ENCODE assay signal across 9 cellular contexts in genomic region chr17:78137392-78138203, GRCh38. TPM values are rescaled to one million over a fixed set of nuclear protein-coding genes. Genes with fewer than 3 reads are reported as not detected.
DNase-seq lines count a peak whose midpoint lies in the region; ATAC-seq and TF ChIP-seq lines count a peak whose summit lies in the region.
"Had no signal": no experiment of that assay in that cellular context is flagged by ENCODE, and none has a peak within 500 bp of the region (broad histone marks: within the 10 kb centered on the region; RNA-seq: fewer than 3 reads in every experiment).

No MANE protein-coding gene starts in this region.

- peak overlapping the region; percentile 60 for H3K23ac ChIP-seq in neuronal stem cell (ENCODE audit: low read depth, low read length, poor library complexity)

- H3K79me2 ChIP-seq in OCI-LY7 (ENCODE audit: insufficient read depth, low read depth, low read length), result no peaks in the 10 kb centered on the region

- WGBS in neuronal stem cell (ENCODE audit: extremely low coverage in 2 of 2, insufficient read length in 2 of 2, insufficient replicate concordance in 1 of 2), 2 donors, result no CpG with 5 or more reads among the region's 26 CpGs
- WGBS in body of pancreas, 2 donors, result 45 to 80% methylated on average over 6 to 19 of the region's 26 CpGs

- POLR2A ChIA-PET in OCI-LY7 (lab: Charles Lee), result interaction anchor here (0.7 kb wide), 1 partner anchor 55 kb away, joined by 3 read pairs; no protein-coding TSS in a partner anchor

- no peak overlapping the region for H3K4me3 ChIP-seq in OCI-LY7 (ENCODE audit: low read depth, low read length, poor library complexity, severe bottlenecking)
- H3K4me3 ChIP-seq in neuronal stem cell (ENCODE audit: low read length in 2 of 2), result no peak overlapping the region
- no peak overlapping the region for H3K4me3 ChIP-seq in body of pancreas

- no peak overlapping the region for H2BK5ac ChIP-seq in neuronal stem cell (ENCODE audit: low read length)

- no peak for ATAC-seq in body of pancreas

- H4K91ac ChIP-seq in neuronal stem cell (ENCODE audit: low read depth, low read length, poor library complexity), result peak overlapping the region; percentile 53

- TF ChIP-seq POLR2A in body of pancreas (IDR thresholded peaks at IDR 0.05), result no peak

- H2BK120ac ChIP-seq in neuronal stem cell (ENCODE audit: low read depth, low read length), result no peak overlapping the region

- H3K27ac ChIP-seq in OCI-LY7 (ENCODE audit: low read depth, low read length, poor library complexity, severe bottlenecking), result no peak overlapping the region
- no peak overlapping the region for H3K27ac ChIP-seq in neuronal stem cell (replicated peaks; ENCODE audit: low read length)
- no peak overlapping the region for H3K27ac ChIP-seq in body of pancreas

- peaks cover 4% of the 10 kb centered on the region for H3K79me1 ChIP-seq in neuronal stem cell (ENCODE audit: low read depth, low read length)

- H3K27me3 ChIP-seq in neuronal stem cell (ENCODE audit: control insufficient read depth in 3 of 3, insufficient read depth in 3 of 3, low read depth in 1 of 3, low read length in 3 of 3) (peaks cover 2 to 38% (median 19%) of the 10 kb centered on the region in 3 experiments), body of pancreas (no peaks in the 10 kb centered on the region)

- peak overlapping the region; percentile 82 for H3K14ac ChIP-seq in neuronal stem cell (ENCODE audit: low read length)

- H3K4me2 ChIP-seq in OCI-LY7 (ENCODE audit: low read length) (no peak overlapping the region), neuronal stem cell (ENCODE audit: insufficient read depth, low read length, poor library complexity, severe bottlenecking) (no peak overlapping the region)

- peak overlapping the region; percentile 98 for H2AK5ac ChIP-seq in neuronal stem cell (ENCODE audit: low read depth, low read length)

- peaks cover 28% of the 10 kb centered on the region for H3K27me3 Mint-ChIP-seq in brain

- no peak overlapping the region for H3K27ac Mint-ChIP-seq in brain

- peaks cover 63% of the 10 kb centered on the region for H3K36me3 ChIP-seq in OCI-LY7 (ENCODE audit: insufficient read depth, low read length)
- no peaks in the 10 kb centered on the region for H3K36me3 ChIP-seq in neuronal stem cell (replicated peaks in 1 of 2; ENCODE audit: control insufficient read depth in 2 of 2, insufficient read depth in 2 of 2, low read length in 2 of 2)
- no peaks in the 10 kb centered on the region for H3K36me3 ChIP-seq in body of pancreas (replicated peaks in 1 of 2; ENCODE audit: insufficient read depth in 1 of 2, low read depth in 2 of 2)

- no peaks in the 10 kb centered on the region for H3K36me3 Mint-ChIP-seq in brain

- H2BK12ac ChIP-seq in neuronal stem cell (ENCODE audit: low read length), result peak overlapping the region; percentile 94

- TF ChIP-seq CTCF in GM12873 (IDR thresholded peaks at IDR 0.05; ENCODE audit: insufficient read depth, low read depth, low read length, missing control alignments) (peak; percentile 86), OCI-LY7 (conservative IDR thresholded peaks at IDR 0.05; ENCODE audit: low read length) (peak; percentile 96), brain (conservative IDR thresholded peaks at IDR 0.05) (peak; percentile 24 to 45), body of pancreas (IDR thresholded peaks at IDR 0.05) (peak in 1 of 7 experiments; percentile 13)

- H2AFZ ChIP-seq in OCI-LY7 (ENCODE audit: low read length), result no peak overlapping the region
- H2AFZ ChIP-seq in neuronal stem cell (ENCODE audit: low read length), result no peak overlapping the region

- peaks cover 7% of the 10 kb centered on the region for H3K4me1 Mint-ChIP-seq in brain

- H3K4me3 Mint-ChIP-seq in brain, result no peak overlapping the region

- intact Hi-C loops in OCI-LY7 (cut with micrococcal nuclease; ENCODE audit: unreplicated experiment), result no loop called here
- intact Hi-C loops in body of pancreas (cut with DNase I), result no loop called here

- H3K4me1 ChIP-seq in OCI-LY7 (ENCODE audit: insufficient read depth, low read length, poor library complexity, severe bottlenecking) (peaks cover 34% of the 10 kb centered on the region), neuronal stem cell (ENCODE audit: control insufficient read depth in 2 of 2, insufficient read depth in 1 of 2, low read depth in 1 of 2, low read length in 2 of 2) (peaks cover 0 to 6% of the 10 kb centered on the region in 2 donors), body of pancreas (peaks cover 25% of the 10 kb centered on the region)

- H3K18ac ChIP-seq in neuronal stem cell (ENCODE audit: low read length), result peak overlapping the region; percentile 57

- no TSS peak for BruUV-seq in OCI-LY7 (replicated peaks; lab: Mats Ljungman, UMichigan)

- no peak overlapping the region for H4K8ac ChIP-seq in neuronal stem cell (ENCODE audit: low read depth, low read length)

- peak overlapping the region; percentile 92 for H2BK15ac ChIP-seq in neuronal stem cell (ENCODE audit: low read length)

- peak overlapping the region; percentile 70 for H3K9ac ChIP-seq in neuronal stem cell (ENCODE audit: low read depth, low read length, poor library complexity)

- H3K9me3 ChIP-seq in OCI-LY7 (ENCODE audit: low read length) (no peaks in the 10 kb centered on the region), neuronal stem cell (replicated peaks in 1 of 2; ENCODE audit: control insufficient read depth in 2 of 2, insufficient read depth in 1 of 2, low read depth in 1 of 2, low read length in 2 of 2) (peaks cover 0 to 4% of the 10 kb centered on the region in 2 donors), body of pancreas (no peaks in the 10 kb centered on the region)

- H3K9me2 ChIP-seq in OCI-LY7 (ENCODE audit: insufficient read depth, low read length), result no peaks in the 10 kb centered on the region

- H3K9me3 Mint-ChIP-seq in brain, result peaks cover 0 to 7% (median 0%) of the 10 kb centered on the region in 5 experiments

- CTCF ChIA-PET in OCI-LY7 (lab: Charles Lee; ENCODE audit: unreplicated experiment), result interaction anchor here (0.7 kb wide), 2 partner anchors 12 to 14 kb away, joined by 3 to 6 read pairs; no protein-coding TSS in a partner anchor

- DNase-seq in OCI-LY7 (ENCODE audit: low spot score) (peak; percentile 31), neuronal stem cell (ENCODE audit: low spot score) (no peak), OCI-M2 (lab: John Stamatoyannopoulos, UW; ENCODE audit: unreplicated experiment) (no peak), GM19240 (ENCODE audit: insufficient read length, low spot score) (no peak), NCI-H345 (lab: John Stamatoyannopoulos, UW) (no peak), body of pancreas (no peak)

- H4K20me1 ChIP-seq in OCI-LY7 (ENCODE audit: insufficient read depth, low read length), result 0 out of 2 replicates have a peak, but pooled peaks cover 3% of the 10 kb centered on the region

- peak overlapping the region; percentile 37 for H3K4ac ChIP-seq in neuronal stem cell (ENCODE audit: low read length)

RNA-seq across cellular contexts. Expression of gene TMC8, which starts 7.0 kb away (rescaled TPM):
- 54.6 and 83.8 TPM in 2 replicates for total RNA-seq in OCI-LY7 (2014; rRNA removed; shearing (Covaris generic))
- total RNA-seq in OCI-LY7 (2022) (219 and 236 TPM in 2 replicates), body of pancreas (1 to 10 TPM; 1.6 to 3.3 TPM)
- 0.92 TPM for polyA plus RNA-seq in brain (ENCODE audit: insufficient read depth, low read depth, low replicate concordance)
- polyA plus RNA-seq in neuronal stem cell (2013, experiment 1 of 2), result 0.08 TPM
- polyA plus RNA-seq in neuronal stem cell (2013, experiment 2 of 2), result 0.08 TPM

RNA-seq across cellular contexts. Expression of gene C17orf99, which starts 8.6 kb away (rescaled TPM):
- total RNA-seq in OCI-LY7 (2014; rRNA removed; shearing (Covaris generic)), result not detected in 2 replicates
- total RNA-seq in OCI-LY7 (2022) (1.1 TPM in 2 replicates), body of pancreas (not detected)
- not detected for polyA plus RNA-seq in brain (ENCODE audit: insufficient read depth, low read depth, low replicate concordance)
- polyA plus RNA-seq in neuronal stem cell (2013, experiment 1 of 2), result not detected
- polyA plus RNA-seq in neuronal stem cell (2013, experiment 2 of 2), result not detected
- total RNA-seq: glomerular endothelial cell had no signal

RNA-seq across cellular contexts. Expression of gene TMC6, which starts 9.0 kb away (rescaled TPM):
- 94.0 and 124 TPM in 2 replicates for total RNA-seq in OCI-LY7 (2014; rRNA removed; shearing (Covaris generic))
- total RNA-seq in OCI-LY7 (2022) (234 and 258 TPM in 2 replicates), body of pancreas (10 to 100 TPM; 21.0 to 32.3 TPM)
- polyA plus RNA-seq in brain (ENCODE audit: insufficient read depth, low read depth, low replicate concordance), result 30.3 TPM
- polyA plus RNA-seq in neuronal stem cell (2013, experiment 1 of 2), result 18.0 TPM
- 18.2 TPM for polyA plus RNA-seq in neuronal stem cell (2013, experiment 2 of 2)

RNA-seq across cellular contexts. Expression of gene SYNGR2, which starts 30.8 kb away (rescaled TPM):
- 21.3 and 35.4 TPM in 2 replicates for total RNA-seq in OCI-LY7 (2014; rRNA removed; shearing (Covaris generic))
- total RNA-seq in OCI-LY7 (2022) (44.9 and 45.5 TPM in 2 replicates), body of pancreas (10 to 100 TPM; 68.6 to 86.4 TPM)
- polyA plus RNA-seq in brain (ENCODE audit: insufficient read depth, low read depth, low replicate concordance), result 88.2 TPM
- polyA plus RNA-seq in neuronal stem cell (2013, experiment 1 of 2), result 16.6 TPM
- polyA plus RNA-seq in neuronal stem cell (2013, experiment 2 of 2), result 16.6 TPM

RNA-seq across cellular contexts. Expression of gene TK1, which starts 49.3 kb away (rescaled TPM):
- 108 and 118 TPM in 2 replicates for total RNA-seq in OCI-LY7 (2014; rRNA removed; shearing (Covaris generic))
- total RNA-seq in OCI-LY7 (2022) (149 TPM in 2 replicates), body of pancreas (1 to 10 TPM in 1 of 2 donors, under 1 TPM in 1; 0.66 to 4.9 TPM)
- 45.3 TPM for polyA plus RNA-seq in brain (ENCODE audit: insufficient read depth, low read depth, low replicate concordance)
- 38.3 TPM for polyA plus RNA-seq in neuronal stem cell (2013, experiment 1 of 2)
- 37.7 TPM for polyA plus RNA-seq in neuronal stem cell (2013, experiment 2 of 2)

Comparison
In these comparisons a context has a peak if more than half of its experiments do, and no peak if none do; other contexts are left out.
1. RNA of gene TMC8, which starts 7.0 kb away (total RNA-seq): 54.6 to 236 TPM in OCI-LY7; 1.6 to 3.3 TPM in body of pancreas; every median in the first group is over 10 times any median in the second.